Comparison of ENCODE assay signal across 9 cellular contexts in genomic region chr10:31604141-31604540, GRCh38.
DNase-seq lines count a peak whose midpoint lies in the region; ATAC-seq, FAIRE-seq and TF ChIP-seq lines count a peak whose summit lies in the region.
"Had no signal": no experiment of that assay in that cellular context is flagged by ENCODE, and none has a peak within 500 bp of the region (broad histone marks: within the 10 kb centered on the region; RNA-seq: fewer than 3 reads in every experiment).

No MANE protein-coding gene starts in this region.

- H4K20me1 ChIP-seq in keratinocyte (ENCODE audit: control insufficient read depth, extremely low read depth, insufficient read depth, low read length), result no peaks in the 10 kb centered on the region

- H3K9me3 ChIP-seq in keratinocyte (ENCODE audit: control insufficient read depth, low read depth, low read length), result no peaks in the 10 kb centered on the region
- H3K9me3 ChIP-seq in upper lobe of left lung, result no peaks in the 10 kb centered on the region
- H3K9me3 ChIP-seq: adrenal gland had no signal

- peak overlapping the region; percentile 40 for H2AFZ ChIP-seq in keratinocyte (ENCODE audit: control insufficient read depth, low read length)

- no peak for DNase-seq in activated T-cell treated with anti-CD3 and anti-CD28 coated beads, Interleukin-2, amount 50 U/mL, for 72 hours
- DNase-seq in activated T-cell treated with anti-CD3 and anti-CD28 coated beads, Interleukin-2, amount 50 U/mL, for 48 hours, result no peak
- no peak for DNase-seq in activated CD8-positive, alpha-beta T cell treated with anti-CD3 and anti-CD28 coated beads, Interleukin-2, amount 10 ng/mL, durations not matched to agents 7 days and 5 days
- DNase-seq in keratinocyte (ENCODE audit: low read depth, low spot score), result no peak
- no peak for DNase-seq in upper lobe of left lung
- DNase-seq in CD1c-positive myeloid dendritic cell (ENCODE audit: extremely low spot score), result no peak
- no peak for DNase-seq in cerebellum (ENCODE audit: low spot score)
- DNase-seq in NCI-H1930 (lab: John Stamatoyannopoulos, UW), result no peak

- no peak for ATAC-seq in activated T-cell treated with anti-CD3 and anti-CD28 coated beads, Interleukin-2, amount 50 U/mL, for 72 hours (replicated peaks in 1 of 2)
- no peak for ATAC-seq in activated CD8-positive, alpha-beta T cell treated with anti-CD3 and anti-CD28 coated beads, Interleukin-2, amount 10 ng/mL, durations not matched to agents 7 days and 5 days
- peak in 1 of 2 donors; percentile 9 for ATAC-seq in upper lobe of left lung (ENCODE audit: low FRiP score in 2 of 2)

- dilution Hi-C loops in keratinocyte (cut with MboI; ENCODE audit: extremely low pct_ligation_motif_present, low sequenced_read_pairs), result no loop called here

- H3K27me3 ChIP-seq in keratinocyte (ENCODE audit: control insufficient read depth, extremely low read depth, insufficient read depth, low read length) (peaks cover 3% of the 10 kb centered on the region), upper lobe of left lung (no peaks in the 10 kb centered on the region)
- H3K27me3 ChIP-seq: adrenal gland had no signal

- WGBS in upper lobe of left lung, 2 donors, result 80 to 85% methylated on average over 11 of the region's 11 CpGs

- H3K4me3 Mint-ChIP-seq in activated T-cell treated with anti-CD3 and anti-CD28 coated beads, Interleukin-2, amount 50 U/mL, for 72 hours, result peak overlapping the region; percentile 78 to 89
- peak overlapping the region; percentile 81 for H3K4me3 Mint-ChIP-seq in activated CD8-positive, alpha-beta T cell treated with anti-CD3 and anti-CD28 coated beads, Interleukin-2, amount 10 ng/mL, durations not matched to agents 7 days and 5 days

- POLR2A ChIA-PET in activated CD8-positive, alpha-beta T cell treated with anti-CD3 and anti-CD28 coated beads, Interleukin-2, amount 10 ng/mL, durations not matched to agents 7 days and 5 days (lab: Charles Lee), result no interaction called here

- peaks cover 2 to 3% of the 10 kb centered on the region in 2 donors for H3K9me3 Mint-ChIP-seq in activated T-cell treated with anti-CD3 and anti-CD28 coated beads, Interleukin-2, amount 50 U/mL, for 72 hours
- no peaks in the 10 kb centered on the region for H3K9me3 Mint-ChIP-seq in activated CD8-positive, alpha-beta T cell treated with anti-CD3 and anti-CD28 coated beads, Interleukin-2, amount 10 ng/mL, durations not matched to agents 7 days and 5 days (ENCODE audit: insufficient read depth)

- H3K36me3 ChIP-seq in keratinocyte (ENCODE audit: control insufficient read depth in 2 of 2, extremely low read depth in 1 of 2, insufficient read depth in 2 of 2, low read length in 2 of 2), result no peaks in the 10 kb centered on the region
- H3K36me3 ChIP-seq in upper lobe of left lung, result no peaks in the 10 kb centered on the region
- H3K36me3 ChIP-seq: adrenal gland had no signal

- no peaks in the 10 kb centered on the region for H3K79me2 ChIP-seq in keratinocyte (ENCODE audit: control insufficient read depth, insufficient read depth, low read length)

- TF ChIP-seq CTCF in keratinocyte (optimal IDR thresholded peaks at IDR 0.05 in 1 of 3, IDR thresholded peaks at IDR 0.05 in 1 of 3, conservative IDR thresholded peaks at IDR 0.05 in 1 of 3; ENCODE audit: extremely low read depth in 1 of 3, insufficient read depth in 2 of 3, low read length in 3 of 3) (no peak), upper lobe of left lung (IDR thresholded peaks at IDR 0.05) (no peak)

- H3K27ac Mint-ChIP-seq in activated T-cell treated with anti-CD3 and anti-CD28 coated beads, Interleukin-2, amount 50 U/mL, for 72 hours, result no peak overlapping the region
- H3K27ac Mint-ChIP-seq in activated CD8-positive, alpha-beta T cell treated with anti-CD3 and anti-CD28 coated beads, Interleukin-2, amount 10 ng/mL, durations not matched to agents 7 days and 5 days, result no peak overlapping the region

- H3K4me2 ChIP-seq in keratinocyte (ENCODE audit: control insufficient read depth, extremely low read depth, insufficient read depth, low read depth, low read length), result peak overlapping the region; percentile 89

- TF ChIP-seq POLR2A in upper lobe of left lung (IDR thresholded peaks at IDR 0.05), result no peak

- no peaks in the 10 kb centered on the region for H3K36me3 Mint-ChIP-seq in activated T-cell treated with anti-CD3 and anti-CD28 coated beads, Interleukin-2, amount 50 U/mL, for 72 hours (ENCODE audit: insufficient read depth in 2 of 2)
- H3K36me3 Mint-ChIP-seq in activated CD8-positive, alpha-beta T cell treated with anti-CD3 and anti-CD28 coated beads, Interleukin-2, amount 10 ng/mL, durations not matched to agents 7 days and 5 days (ENCODE audit: low read depth), result no peaks in the 10 kb centered on the region

- H3K27me3 Mint-ChIP-seq in activated T-cell treated with anti-CD3 and anti-CD28 coated beads, Interleukin-2, amount 50 U/mL, for 72 hours (ENCODE audit: low read depth), result no peaks in the 10 kb centered on the region
- H3K27me3 Mint-ChIP-seq in activated CD8-positive, alpha-beta T cell treated with anti-CD3 and anti-CD28 coated beads, Interleukin-2, amount 10 ng/mL, durations not matched to agents 7 days and 5 days (ENCODE audit: low read depth), result peaks cover 8% of the 10 kb centered on the region

- no peak for FAIRE-seq in keratinocyte (lab: Jason Lieb, UNC)

- peaks cover 3% of the 10 kb centered on the region for H3K9me1 ChIP-seq in keratinocyte (ENCODE audit: control insufficient read depth, extremely low read depth, insufficient read depth, low read length)

- TF ChIP-seq EP300 in upper lobe of left lung (IDR thresholded peaks at IDR 0.05), result no peak

- no peak overlapping the region for H3K9ac ChIP-seq in keratinocyte (ENCODE audit: control insufficient read depth, extremely low read depth, insufficient read depth, low read length)

- H3K4me3 ChIP-seq in keratinocyte (ENCODE audit: control insufficient read depth in 2 of 3, extremely low read depth in 1 of 3, insufficient read depth in 2 of 3, low read depth in 1 of 3, low read length in 3 of 3) (no peak overlapping the region), upper lobe of left lung (peak overlapping the region in 3 of 4 donors; percentile 67 to 74 (median 71))

- peaks cover 38% of the 10 kb centered on the region for H3K4me1 Mint-ChIP-seq in activated T-cell treated with anti-CD3 and anti-CD28 coated beads, Interleukin-2, amount 50 U/mL, for 72 hours (ENCODE audit: low read depth)
- H3K4me1 Mint-ChIP-seq in activated CD8-positive, alpha-beta T cell treated with anti-CD3 and anti-CD28 coated beads, Interleukin-2, amount 10 ng/mL, durations not matched to agents 7 days and 5 days (ENCODE audit: low read depth), result peaks cover 13% of the 10 kb centered on the region

- CTCF ChIA-PET in activated CD8-positive, alpha-beta T cell treated with anti-CD3 and anti-CD28 coated beads, Interleukin-2, amount 10 ng/mL, durations not matched to agents 7 days and 5 days (lab: Charles Lee), result no interaction called here

- no peak overlapping the region for H3K27ac ChIP-seq in keratinocyte (ENCODE audit: control insufficient read depth, insufficient read depth, low read length)
- H3K27ac ChIP-seq in upper lobe of left lung, result peak overlapping the region; percentile 73 to 89 (median 84)

- H3K4me1 ChIP-seq in keratinocyte (ENCODE audit: control insufficient read depth, extremely low read depth, insufficient read depth, low read length) (peaks cover 10% of the 10 kb centered on the region), upper lobe of left lung (peaks cover 3 to 25% (median 6%) of the 10 kb centered on the region in 4 donors)

Comparison
In these comparisons a context has a peak if more than half of its experiments do, and no peak if none do; other contexts are left out.
1. H3K4me3 ChIP-seq: peak in upper lobe of left lung (3 of 4); none in keratinocyte (0 of 3).